Comparison of ENCODE assay signal across 13 cellular contexts in the genomic region with DNA sequence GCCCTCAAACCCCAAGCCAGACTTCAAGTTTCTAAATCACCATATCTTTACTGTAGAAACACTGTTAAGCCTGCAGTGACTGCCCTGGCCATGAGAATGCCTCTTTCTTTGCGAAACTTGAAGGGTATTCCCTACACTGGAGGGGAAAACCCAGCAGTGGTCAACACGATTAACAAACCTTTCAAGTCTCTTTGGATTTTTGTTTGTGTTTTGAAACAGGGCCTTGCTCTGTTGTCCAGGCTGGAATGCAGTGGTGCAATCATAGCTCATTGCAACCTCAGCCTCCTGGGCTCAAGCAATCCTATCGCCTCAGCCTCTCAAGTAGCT. TPM values are rescaled to one million over a fixed set of nuclear protein-coding genes. Genes with fewer than 3 reads are reported as not detected.
DNase-seq lines count a peak whose midpoint lies in the region; ATAC-seq and TF ChIP-seq lines count a peak whose summit lies in the region.
"Had no signal": no experiment of that assay in that cellular context is flagged by ENCODE, and none has a peak within 500 bp of the region (broad histone marks: within the 10 kb centered on the region; RNA-seq: fewer than 3 reads in every experiment).

No MANE protein-coding gene starts in this region.

- WGBS in esophagus squamous epithelium, 2 donors: 53 to 63% methylated on average over 3 of the region's 3 CpGs
- WGBS in GM23248 (ENCODE audit: low coverage in 1 of 2, low lambda C conversion rate in 2 of 2, missing lambda C conversion rate in 2 of 2), 2 experiments: 65 to 66% methylated on average over 3 of the region's 3 CpGs

- H3K36me3 ChIP-seq in esophagus squamous epithelium (no peaks in the 10 kb centered on the region), GM23248 (ENCODE audit: low read depth) (no peaks in the 10 kb centered on the region)
- H3K36me3 ChIP-seq: BLaER1 treated with 17β-estradiol and CSF1 and Interleukin-3, amounts not matched to agents 10 nM and 100 nM had no signal

- H3K9me3 ChIP-seq in esophagus squamous epithelium: no peaks in the 10 kb centered on the region
- H3K9me3 ChIP-seq in GM23248 (ENCODE audit: low read depth): no peaks in the 10 kb centered on the region

- TF ChIP-seq POLR2A in esophagus squamous epithelium (IDR thresholded peaks at IDR 0.05): no peak

- no peaks in the 10 kb centered on the region for H4K20me1 ChIP-seq in GM23248 (ENCODE audit: insufficient read depth)
- H4K20me1 ChIP-seq: BLaER1 treated with 17β-estradiol and CSF1 and Interleukin-3, amounts not matched to agents 10 nM and 100 nM had no signal

- H2AFZ ChIP-seq in GM23248: no peak overlapping the region

- peaks cover 0 to 6% (median 0%) of the 10 kb centered on the region in 3 donors for H3K4me1 ChIP-seq in esophagus squamous epithelium
- peaks cover under 1% of the 10 kb centered on the region; the same call in 1 of the 2 replicates for H3K4me1 ChIP-seq in GM23248 (ENCODE audit: insufficient read depth)

- TF ChIP-seq CTCF in GM13976 (IDR thresholded peaks at IDR 0.05; ENCODE audit: borderline replicate concordance, control extremely low read depth, extremely low read depth, insufficient read depth, missing control alignments): no peak
- no peak for TF ChIP-seq CTCF in esophagus squamous epithelium (IDR thresholded peaks at IDR 0.05)

- peak overlapping the region in 3 of 4 donors; percentile 3 to 46 (median 10) for H3K27ac ChIP-seq in esophagus squamous epithelium
- no peak overlapping the region for H3K27ac ChIP-seq in GM23248
- H3K27ac ChIP-seq: BLaER1 treated with 17β-estradiol and CSF1 and Interleukin-3, amounts not matched to agents 10 nM and 100 nM had no signal

- no peak overlapping the region for H3K9ac ChIP-seq in GM23248
- H3K9ac ChIP-seq: BLaER1 treated with 17β-estradiol and CSF1 and Interleukin-3, amounts not matched to agents 10 nM and 100 nM had no signal

- intact Hi-C loops in esophagus squamous epithelium (cut with DNase I): no loop called here
- intact Hi-C loops in posterior cingulate gyrus (cut with DNase I): no loop called here

- H3K4me3 ChIP-seq in esophagus squamous epithelium: no peak overlapping the region
- H3K4me3 ChIP-seq in GM23248: no peak overlapping the region
- H3K4me3 ChIP-seq: BLaER1 treated with 17β-estradiol and CSF1 and Interleukin-3, amounts not matched to agents 10 nM and 100 nM; lung had no signal

- no peaks in the 10 kb centered on the region for H3K9me2 ChIP-seq in GM23248 (ENCODE audit: insufficient read depth)

- no peaks in the 10 kb centered on the region for H3K79me2 ChIP-seq in GM23248 (ENCODE audit: insufficient read depth)

- 0 out of 2 replicates have a peak, but pooled peaks cover under 1% of the 10 kb centered on the region for H3F3A ChIP-seq in GM23248 (ENCODE audit: insufficient read depth)

- in situ Hi-C loops in GM13976 (cut with MboI; ENCODE audit: low sequenced_read_pairs, unreplicated experiment) (loop anchor here (25.0 kb wide), 1 partner anchor 604 kb away; no protein-coding TSS in a partner anchor), GM23248 (cut with MboI) (no loop called here)

- peak; percentile 57 for DNase-seq in GM13976 (ENCODE audit: low spot score)
- no peak for DNase-seq in esophagus squamous epithelium (lab: John Stamatoyannopoulos, UW)
- no peak for DNase-seq in activated CD4-positive, alpha-beta T cell treated with anti-CD3 and anti-CD28 coated beads, Interleukin-2, amount 50 U/mL, for 4 hours
- no peak for DNase-seq in posterior cingulate gyrus
- no peak for DNase-seq in NCI-H1092 treated with DMSO at 0.1 percent for 48 hours (lab: John Stamatoyannopoulos, UW)
- DNase-seq in GM23248: no peak
- DNase-seq: activated naive CD4-positive, alpha-beta T cell; NCI-H510A treated with DMSO at 0.1 percent for 48 hours; substantia nigra had no signal

- ATAC-seq in GM19455 (IDR thresholded peaks at IDR 0.05; ENCODE audit: unreplicated experiment) (peak; percentile 62), HG03045 (IDR thresholded peaks at IDR 0.05; ENCODE audit: unreplicated experiment) (peak; percentile 84)

- H3K4me2 ChIP-seq in GM23248 (ENCODE audit: unreplicated experiment): no peak overlapping the region

- H3K27me3 ChIP-seq in esophagus squamous epithelium (no peaks in the 10 kb centered on the region), GM23248 (replicated peaks; ENCODE audit: insufficient read depth) (no peaks in the 10 kb centered on the region)
- H3K27me3 ChIP-seq: BLaER1 treated with 17β-estradiol and CSF1 and Interleukin-3, amounts not matched to agents 10 nM and 100 nM had no signal

RNA-seq across cellular contexts. Expression of a gene that starts 17.4 kb away (rescaled TPM):
- 10 to 100 TPM; 42.8 to 79.4 (median 65.3) TPM for total RNA-seq in esophagus squamous epithelium
- 106 and 125 TPM in 2 replicates for total RNA-seq in GM23248 (2014; rRNA removed; shearing (Covaris generic))
- 329 and 335 TPM in 2 replicates for polyA plus RNA-seq in GM23248 (2016; fragmentation: Nextera tagmentation; extraction: Ambion mirVana)
